Comparison of ENCODE assay signal across 2 cellular contexts in genomic region chr2:8623958-8624591, GRCh38.
TF ChIP-seq lines count a peak whose summit lies in the region.

No MANE protein-coding gene starts in this region.

TF ChIP-seq in SK-N-SH treated with all-trans-retinoic acid at 6 μM for 48 hours, 23 proteins besides CTCF, POLR2A, EP300 and RAD21 (continued from another document):
- no peak for TF ChIP-seq CSRNP3 (CRISPR knock-in tag; IDR thresholded peaks at IDR 0.05)

TF ChIP-seq in HepG2, 621 proteins besides CTCF, POLR2A, EP300 and RAD21 (continued from another document and continues in another):
- TF ChIP-seq ZNF687 (CRISPR knock-in tag; IDR thresholded peaks at IDR 0.05) (peak; percentile 63), THAP8 (CRISPR knock-in tag; IDR thresholded peaks at IDR 0.05; ENCODE audit: borderline replicate concordance) (no peak), ZNF724P (CRISPR knock-in tag; IDR thresholded peaks at IDR 0.05; ENCODE audit: borderline replicate concordance) (0 out of 2 replicates have a peak, but pooled peaks have one; percentile 36), HNRNPL (IDR thresholded peaks at IDR 0.05; ENCODE audit: low read depth, low read length) (0 out of 2 replicates have a peak, but pooled peaks have one; percentile 73), ZNF552 (CRISPR knock-in tag; IDR thresholded peaks at IDR 0.05; ENCODE audit: borderline replicate concordance) (no peak), MYC (CRISPR knock-in tag; IDR thresholded peaks at IDR 0.05; ENCODE audit: borderline replicate concordance) (peak; percentile 19; the same call in 1 of the 2 replicates), NFIB (CRISPR knock-in tag; IDR thresholded peaks at IDR 0.05; ENCODE audit: borderline replicate concordance) (0 out of 2 replicates have a peak, but pooled peaks have one; percentile 59), TOE1 (CRISPR knock-in tag; IDR thresholded peaks at IDR 0.05) (no peak), CHD4 (IDR thresholded peaks at IDR 0.05; ENCODE audit: borderline replicate concordance, low read length) (no peak), CSRNP1 (CRISPR knock-in tag; IDR thresholded peaks at IDR 0.05) (0 out of 2 replicates have a peak, but pooled peaks have one; percentile 35), CBX5 (CRISPR knock-in tag; IDR thresholded peaks at IDR 0.05; ENCODE audit: borderline replicate concordance) (no peak), ZNF563 (CRISPR knock-in tag; IDR thresholded peaks at IDR 0.05) (0 out of 2 replicates have a peak, but pooled peaks have one; percentile 44), CENPX (CRISPR knock-in tag; IDR thresholded peaks at IDR 0.05) (no peak), ZNF770 (CRISPR knock-in tag; IDR thresholded peaks at IDR 0.05) (no peak), ZNF646 (CRISPR knock-in tag; IDR thresholded peaks at IDR 0.05) (0 out of 2 replicates have a peak, but pooled peaks have one; percentile 59), SRSF1 (optimal IDR thresholded peaks at IDR 0.05; ENCODE audit: low read depth, low read length) (peak; percentile 18), ZNF644 (CRISPR knock-in tag; IDR thresholded peaks at IDR 0.05; ENCODE audit: low read depth) (no peak), E2F2 (CRISPR knock-in tag; IDR thresholded peaks at IDR 0.05; ENCODE audit: borderline replicate concordance) (no peak), ARID2 (CRISPR knock-in tag; IDR thresholded peaks at IDR 0.05; ENCODE audit: borderline replicate concordance) (0 out of 2 replicates have a peak, but pooled peaks have one; percentile 29), ZBTB21 (CRISPR knock-in tag; IDR thresholded peaks at IDR 0.05) (no peak), ATF7-NPFF (CRISPR knock-in tag; IDR thresholded peaks at IDR 0.05; ENCODE audit: low read depth) (no peak), ZNF768 (CRISPR knock-in tag; IDR thresholded peaks at IDR 0.05) (peak; percentile 27; the same call in 1 of the 2 replicates), SOX6 (IDR thresholded peaks at IDR 0.05) (no peak), SOX6 (CRISPR knock-in tag; IDR thresholded peaks at IDR 0.05) (no peak), ZNF253 (CRISPR knock-in tag; IDR thresholded peaks at IDR 0.05; ENCODE audit: borderline replicate concordance) (peak; percentile 52; the same call in 1 of the 2 replicates), ZNF709 (CRISPR knock-in tag; IDR thresholded peaks at IDR 0.05) (0 out of 2 replicates have a peak, but pooled peaks have one; percentile 45), NRL (CRISPR knock-in tag; IDR thresholded peaks at IDR 0.05; ENCODE audit: borderline replicate concordance) (0 out of 2 replicates have a peak, but pooled peaks have one; percentile 14)
- TF ChIP-seq, protein P1, sequence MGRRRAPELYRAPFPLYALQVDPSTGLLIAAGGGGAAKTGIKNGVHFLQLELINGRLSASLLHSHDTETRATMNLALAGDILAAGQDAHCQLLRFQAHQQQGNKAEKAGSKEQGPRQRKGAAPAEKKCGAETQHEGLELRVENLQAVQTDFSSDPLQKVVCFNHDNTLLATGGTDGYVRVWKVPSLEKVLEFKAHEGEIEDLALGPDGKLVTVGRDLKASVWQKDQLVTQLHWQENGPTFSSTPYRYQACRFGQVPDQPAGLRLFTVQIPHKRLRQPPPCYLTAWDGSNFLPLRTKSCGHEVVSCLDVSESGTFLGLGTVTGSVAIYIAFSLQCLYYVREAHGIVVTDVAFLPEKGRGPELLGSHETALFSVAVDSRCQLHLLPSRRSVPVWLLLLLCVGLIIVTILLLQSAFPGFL (CRISPR knock-in tag; IDR thresholded peaks at IDR 0.05), result no peak
- TF ChIP-seq, protein P2, sequence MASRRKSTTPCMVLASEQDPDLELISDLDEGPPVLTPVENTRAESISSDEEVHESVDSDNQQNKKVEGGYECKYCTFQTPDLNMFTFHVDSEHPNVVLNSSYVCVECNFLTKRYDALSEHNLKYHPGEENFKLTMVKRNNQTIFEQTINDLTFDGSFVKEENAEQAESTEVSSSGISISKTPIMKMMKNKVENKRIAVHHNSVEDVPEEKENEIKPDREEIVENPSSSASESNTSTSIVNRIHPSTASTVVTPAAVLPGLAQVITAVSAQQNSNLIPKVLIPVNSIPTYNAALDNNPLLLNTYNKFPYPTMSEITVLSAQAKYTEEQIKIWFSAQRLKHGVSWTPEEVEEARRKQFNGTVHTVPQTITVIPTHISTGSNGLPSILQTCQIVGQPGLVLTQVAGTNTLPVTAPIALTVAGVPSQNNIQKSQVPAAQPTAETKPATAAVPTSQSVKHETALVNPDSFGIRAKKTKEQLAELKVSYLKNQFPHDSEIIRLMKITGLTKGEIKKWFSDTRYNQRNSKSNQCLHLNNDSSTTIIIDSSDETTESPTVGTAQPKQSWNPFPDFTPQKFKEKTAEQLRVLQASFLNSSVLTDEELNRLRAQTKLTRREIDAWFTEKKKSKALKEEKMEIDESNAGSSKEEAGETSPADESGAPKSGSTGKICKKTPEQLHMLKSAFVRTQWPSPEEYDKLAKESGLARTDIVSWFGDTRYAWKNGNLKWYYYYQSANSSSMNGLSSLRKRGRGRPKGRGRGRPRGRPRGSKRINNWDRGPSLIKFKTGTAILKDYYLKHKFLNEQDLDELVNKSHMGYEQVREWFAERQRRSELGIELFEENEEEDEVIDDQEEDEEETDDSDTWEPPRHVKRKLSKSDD (CRISPR knock-in tag; IDR thresholded peaks at IDR 0.05; ENCODE audit: low read depth), result 0 out of 2 replicates have a peak, but pooled peaks have one; percentile 4
- TF ChIP-seq, protein P3, sequence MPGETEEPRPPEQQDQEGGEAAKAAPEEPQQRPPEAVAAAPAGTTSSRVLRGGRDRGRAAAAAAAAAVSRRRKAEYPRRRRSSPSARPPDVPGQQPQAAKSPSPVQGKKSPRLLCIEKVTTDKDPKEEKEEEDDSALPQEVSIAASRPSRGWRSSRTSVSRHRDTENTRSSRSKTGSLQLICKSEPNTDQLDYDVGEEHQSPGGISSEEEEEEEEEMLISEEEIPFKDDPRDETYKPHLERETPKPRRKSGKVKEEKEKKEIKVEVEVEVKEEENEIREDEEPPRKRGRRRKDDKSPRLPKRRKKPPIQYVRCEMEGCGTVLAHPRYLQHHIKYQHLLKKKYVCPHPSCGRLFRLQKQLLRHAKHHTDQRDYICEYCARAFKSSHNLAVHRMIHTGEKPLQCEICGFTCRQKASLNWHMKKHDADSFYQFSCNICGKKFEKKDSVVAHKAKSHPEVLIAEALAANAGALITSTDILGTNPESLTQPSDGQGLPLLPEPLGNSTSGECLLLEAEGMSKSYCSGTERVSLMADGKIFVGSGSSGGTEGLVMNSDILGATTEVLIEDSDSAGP (CRISPR knock-in tag; IDR thresholded peaks at IDR 0.05; ENCODE audit: borderline replicate concordance), result 0 out of 2 replicates have a peak, but pooled peaks have one; percentile 3
